ENCODE assay signal across 20 cellular contexts in the genomic region with DNA sequence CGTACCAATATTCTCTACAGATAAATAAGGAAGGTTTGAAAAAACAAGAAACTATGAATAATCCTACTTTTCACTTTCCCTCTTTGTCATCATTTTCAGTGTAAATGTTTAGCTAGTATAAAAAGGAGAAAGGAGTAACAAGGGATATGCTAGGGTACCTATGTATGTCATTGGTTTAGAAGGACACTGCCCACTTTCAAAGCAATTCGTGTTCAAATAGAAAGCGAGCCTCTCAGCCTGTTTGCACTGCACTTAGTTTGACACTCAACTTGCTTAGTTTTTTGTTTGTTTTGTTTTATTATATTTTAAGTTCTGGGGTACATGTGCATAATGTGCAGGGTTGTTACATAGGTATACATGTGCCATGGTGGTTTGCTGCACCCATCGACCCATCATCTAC. TPM values are rescaled to one million over a fixed set of nuclear protein-coding genes. Genes with fewer than 3 reads are reported as not detected.
DNase-seq lines count a peak whose midpoint lies in the region; ATAC-seq and TF ChIP-seq lines count a peak whose summit lies in the region.
"Had no signal": no experiment of that assay in that cellular context is flagged by ENCODE, and none has a peak within 500 bp of the region (broad histone marks: within the 10 kb centered on the region; RNA-seq: fewer than 3 reads in every experiment).

No MANE protein-coding gene starts in this region.

- H3K9me3 ChIP-seq in upper lobe of right lung (no peaks in the 10 kb centered on the region), right lobe of liver (no peaks in the 10 kb centered on the region)
- H3K9me3 ChIP-seq: A549, Caco-2 had no signal

- H3K4me3 Mint-ChIP-seq in activated CD4-positive, alpha-beta T cell treated with anti-CD3 and anti-CD28 coated beads, Interleukin-2, amount 10 ng/mL, durations not matched to agents 24 days and 14 days = no peak overlapping the region
- H3K4me3 Mint-ChIP-seq: CD4-positive, alpha-beta T cell; GM23338 had no signal

- H3K27ac ChIP-seq in upper lobe of right lung (no peak overlapping the region), right lobe of liver (no peak overlapping the region)
- H3K27ac ChIP-seq: 22Rv1, A549, C4-2B, HL-60 had no signal

- TF ChIP-seq POLR2A in right lobe of liver (IDR thresholded peaks at IDR 0.05) = no peak

- peaks cover 4% of the 10 kb centered on the region for H3K27me3 Mint-ChIP-seq in activated CD4-positive, alpha-beta T cell treated with anti-CD3 and anti-CD28 coated beads, Interleukin-2, amount 10 ng/mL, durations not matched to agents 24 days and 14 days

- intact Hi-C loops in activated CD4-positive, alpha-beta T cell treated with anti-CD3 and anti-CD28 coated beads, Interleukin-2, amount 10 ng/mL, durations not matched to agents 24 days and 14 days (cut with micrococcal nuclease) = no loop called here
- intact Hi-C loops in upper lobe of right lung (cut with DNase I) (no loop called here), right lobe of liver (cut with DNase I) (no loop called here)

- H3K4me1 ChIP-seq in upper lobe of right lung (no peaks in the 10 kb centered on the region), right lobe of liver (no peaks in the 10 kb centered on the region)
- H3K4me1 ChIP-seq: A549, Caco-2 had no signal

- H3K9me3 Mint-ChIP-seq in activated CD4-positive, alpha-beta T cell treated with anti-CD3 and anti-CD28 coated beads, Interleukin-2, amount 10 ng/mL, durations not matched to agents 24 days and 14 days = no peaks in the 10 kb centered on the region
- H3K9me3 Mint-ChIP-seq: CD4-positive, alpha-beta T cell had no signal

- H3K36me3 ChIP-seq in upper lobe of right lung (no peaks in the 10 kb centered on the region), right lobe of liver (no peaks in the 10 kb centered on the region)

- H3K4me1 Mint-ChIP-seq in activated CD4-positive, alpha-beta T cell treated with anti-CD3 and anti-CD28 coated beads, Interleukin-2, amount 10 ng/mL, durations not matched to agents 24 days and 14 days = no peaks in the 10 kb centered on the region
- H3K4me1 Mint-ChIP-seq: GM23338 had no signal

- H3K27ac Mint-ChIP-seq in activated CD4-positive, alpha-beta T cell treated with anti-CD3 and anti-CD28 coated beads, Interleukin-2, amount 10 ng/mL, durations not matched to agents 24 days and 14 days = no peak overlapping the region
- H3K27ac Mint-ChIP-seq: CD4-positive, alpha-beta T cell; GM23338 had no signal

- no peak overlapping the region for H3K4me3 ChIP-seq in upper lobe of right lung
- H3K4me3 ChIP-seq in right lobe of liver = no peak overlapping the region
- H3K4me3 ChIP-seq: A549, GM23338 had no signal

- TF ChIP-seq CTCF in upper lobe of right lung (IDR thresholded peaks at IDR 0.05) (no peak), right lobe of liver (IDR thresholded peaks at IDR 0.05) (no peak)

- H3K27me3 ChIP-seq in upper lobe of right lung (no peaks in the 10 kb centered on the region), right lobe of liver (no peaks in the 10 kb centered on the region)

- ATAC-seq in upper lobe of right lung (peak; percentile 67), right lobe of liver (no peak)
- ATAC-seq: A549, GM23338 had no signal

- peak; percentile 24 for DNase-seq in DMS153 (lab: John Stamatoyannopoulos, UW)
- no peak for DNase-seq in DMS153 treated with DMSO at 0.1 percent for 48 hours (lab: John Stamatoyannopoulos, UW; ENCODE audit: unreplicated experiment)
- peak; percentile 21 for DNase-seq in activated CD4-positive, alpha-beta T cell treated with anti-CD3 and anti-CD28 coated beads, Interleukin-2, amount 10 ng/mL, durations not matched to agents 24 days and 14 days
- DNase-seq in activated CD4-positive, alpha-beta T cell treated with anti-CD3 and anti-CD28 coated beads, Interleukin-2, amount 50 U/mL, for 4 hours = no peak
- DNase-seq in NCI-H510A treated with DMSO at 0.1 percent for 48 hours (lab: John Stamatoyannopoulos, UW) = peak; percentile 48
- no peak for DNase-seq in upper lobe of right lung
- DNase-seq in right lobe of liver = no peak
- DNase-seq in activated T-cell treated with anti-CD3 and anti-CD28 coated beads for 4 hours = no peak
- DNase-seq: AML-193; Caco-2; CD4-positive, alpha-beta T cell; DMS79; GDM1; HCEC 1CT had no signal

- WGBS in right lobe of liver (ENCODE audit: insufficient coverage, low coverage, low lambda C conversion rate, missing lambda C conversion rate) = 50% methylated on average over 4 of the region's 4 CpGs

- no peaks in the 10 kb centered on the region for H3K36me3 Mint-ChIP-seq in activated CD4-positive, alpha-beta T cell treated with anti-CD3 and anti-CD28 coated beads, Interleukin-2, amount 10 ng/mL, durations not matched to agents 24 days and 14 days (ENCODE audit: low read depth)

RNA-seq across cellular contexts. Expression of a gene that starts 21.6 kb away (rescaled TPM):
- total RNA-seq in activated CD4-positive, alpha-beta T cell treated with anti-CD3 and anti-CD28 coated beads, Interleukin-2, amount 10 ng/mL, durations not matched to agents 24 days and 14 days = not detected in 2 replicates
- total RNA-seq in upper lobe of right lung = 7.9 TPM
- total RNA-seq in right lobe of liver = 1 to 10 TPM in 4 of 6 experiments, under 1 TPM in 2; 0.88 to 3.4 (median 1.3) TPM
- total RNA-seq: Caco-2; CD4-positive, alpha-beta T cell; HT1080 had no signal

Comparison
In these comparisons a context has a peak if more than half of its experiments do, and no peak if none do; other contexts are left out.
1. DNase-seq: peak in DMS153 (single experiment), activated CD4-positive, alpha-beta T cell treated with anti-CD3 and anti-CD28 coated beads, Interleukin-2, amount 10 ng/mL, durations not matched to agents 24 days and 14 days (single experiment) and NCI-H510A treated with DMSO at 0.1 percent for 48 hours (single experiment); none in DMS153 treated with DMSO at 0.1 percent for 48 hours (single experiment), activated CD4-positive, alpha-beta T cell treated with anti-CD3 and anti-CD28 coated beads, Interleukin-2, amount 50 U/mL, for 4 hours (0 of 2), upper lobe of right lung (single experiment), right lobe of liver (0 of 3) and activated T-cell treated with anti-CD3 and anti-CD28 coated beads for 4 hours (single experiment).